ENCODE assay signal across 31 cellular contexts in the genomic region with DNA sequence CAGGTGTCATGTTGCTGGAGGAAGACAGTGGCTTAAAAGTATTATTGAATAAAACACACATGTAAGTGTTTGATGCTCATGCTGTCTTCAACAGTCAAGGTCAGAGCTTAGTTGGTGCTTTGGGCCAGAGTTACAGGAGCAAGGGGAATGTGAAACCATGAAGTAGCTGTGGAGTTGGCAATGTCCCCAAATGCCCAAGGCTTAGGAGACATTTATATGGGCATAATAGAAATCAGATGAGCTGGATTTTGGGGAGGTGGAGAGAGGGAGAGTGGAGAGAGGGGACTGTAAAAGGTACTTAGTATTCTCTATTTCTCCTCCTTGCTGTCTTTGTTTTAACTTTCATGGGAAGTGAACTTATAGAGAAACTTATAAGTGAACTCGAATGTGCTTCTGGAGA.
DNase-seq lines count a peak whose midpoint lies in the region.
"Had no signal": no experiment of that assay in that cellular context is flagged by ENCODE, and none has a peak within 500 bp of the region (broad histone marks: within the 10 kb centered on the region; RNA-seq: fewer than 3 reads in every experiment).

No MANE protein-coding gene starts in this region.

- no peak overlapping the region for H3K9ac ChIP-seq in trophoblast cell (ENCODE audit: low read length)

- no peak overlapping the region for H4K12ac ChIP-seq in trophoblast cell (ENCODE audit: low read depth, low read length)

- no peaks in the 10 kb centered on the region for H3K27me3 ChIP-seq in trophoblast cell (ENCODE audit: insufficient read depth, low read length)
- H3K27me3 ChIP-seq: esophagus squamous epithelium, right atrium auricular region, thyroid gland had no signal

- H2AFZ ChIP-seq in trophoblast cell (ENCODE audit: insufficient read depth, low read length, poor library complexity) = no peak overlapping the region

- H3K4me3 ChIP-seq in trophoblast cell (ENCODE audit: low read depth, low read length) = no peak overlapping the region
- H3K4me3 ChIP-seq: esophagus squamous epithelium, HAP-1, K562, right atrium auricular region, smooth muscle cell, thyroid gland had no signal

- no CpG with 5 or more reads among the region's 1 CpG for WGBS in trophoblast cell (ENCODE audit: extremely low coverage, insufficient coverage, insufficient read length)

- H3K27ac ChIP-seq in trophoblast cell (ENCODE audit: low read depth, low read length) = no peak overlapping the region
- H3K27ac ChIP-seq: esophagus squamous epithelium, right atrium auricular region, RWPE1, thyroid gland had no signal

- H4K91ac ChIP-seq in trophoblast cell (ENCODE audit: low read depth, low read length) = no peak overlapping the region

- H3K4me1 ChIP-seq in trophoblast cell (ENCODE audit: control insufficient read depth in 1 of 2, insufficient read depth in 2 of 2, low read length in 2 of 2) = peaks cover 6% of the 10 kb centered on the region in 2 experiments
- H3K4me1 ChIP-seq: HAP-1, thyroid gland had no signal

- no peak overlapping the region for H3K18ac ChIP-seq in trophoblast cell (ENCODE audit: low read length)

- peaks cover 7% of the 10 kb centered on the region for H3K79me1 ChIP-seq in trophoblast cell (ENCODE audit: low read length)

- H2BK5ac ChIP-seq in trophoblast cell (ENCODE audit: low read depth, low read length, poor library complexity) = no peak overlapping the region

- H3K9me3 ChIP-seq in trophoblast cell (ENCODE audit: insufficient read depth, low read depth, low read length) = no peaks in the 10 kb centered on the region
- H3K9me3 ChIP-seq: esophagus squamous epithelium, HAP-1, right atrium auricular region, thyroid gland had no signal

- H2BK12ac ChIP-seq in trophoblast cell (ENCODE audit: low read length) = peak overlapping the region; percentile 56

- H3K4ac ChIP-seq in trophoblast cell (ENCODE audit: low read depth, low read length) = no peak overlapping the region

- no peak overlapping the region for H3K23ac ChIP-seq in trophoblast cell (ENCODE audit: low read length)

- H3K79me2 ChIP-seq in trophoblast cell (ENCODE audit: control insufficient read depth, insufficient read depth, low read length, poor library complexity) = no peaks in the 10 kb centered on the region

- H3K36me3 ChIP-seq in trophoblast cell (ENCODE audit: control insufficient read depth in 1 of 2, insufficient read depth in 2 of 2, low read length in 2 of 2) = no peaks in the 10 kb centered on the region
- H3K36me3 ChIP-seq: esophagus squamous epithelium, HAP-1, right atrium auricular region, thyroid gland had no signal

- H4K8ac ChIP-seq in trophoblast cell (ENCODE audit: low read depth, low read length) = peak overlapping the region; percentile 18

- no peak overlapping the region for H2AK5ac ChIP-seq in trophoblast cell (ENCODE audit: low read length)

- no peak overlapping the region for H2BK120ac ChIP-seq in trophoblast cell (ENCODE audit: insufficient read depth, low read length, poor library complexity)

- no peak overlapping the region for H3K4me2 ChIP-seq in trophoblast cell (ENCODE audit: low read length)
- H3K4me2 ChIP-seq: smooth muscle cell had no signal

- no peak overlapping the region for H3K14ac ChIP-seq in trophoblast cell (ENCODE audit: low read length)

- peak; percentile 78 for DNase-seq in NCI-H748 treated with DMSO at 0.1 percent for 48 hours (lab: John Stamatoyannopoulos, UW)
- no peak for DNase-seq in NCI-H748 (lab: John Stamatoyannopoulos, UW; ENCODE audit: unreplicated experiment)
- DNase-seq in NCI-H774 (lab: John Stamatoyannopoulos, UW) = peak; percentile 29
- DNase-seq in dedifferentiated amniotic fluid mesenchymal stem cell (ENCODE audit: extremely low spot score) = peak; percentile 28
- no peak for DNase-seq in trophoblast cell
- DNase-seq in CD1c-positive myeloid dendritic cell (ENCODE audit: extremely low spot score) = no peak
- DNase-seq in amygdala (lab: John Stamatoyannopoulos, UW) = no peak
- no peak for DNase-seq in OCI-M1 (lab: John Stamatoyannopoulos, UW)
- DNase-seq: activated CD4-positive, alpha-beta T cell treated with anti-CD3 and anti-CD28 coated beads, Interleukin-2, amount 50 U/mL, for 48 hours; activated CD4-positive, CD25-positive, alpha-beta regulatory T cell treated with anti-CD3 and anti-CD28 coated beads, Interleukin-2, amount 50 U/mL, for 72 hours; activated naive CD4-positive, alpha-beta T cell; activated naive CD8-positive, alpha-beta T cell treated with anti-CD3 and anti-CD28 coated beads, Interleukin-2, amount 50 U/mL, for 24 hours; activated T-cell treated with anti-CD3 and anti-CD28 coated beads, Interleukin-2, amount 50 U/mL, for 72 hours; CD8-positive, alpha-beta T cell; cerebellar nuclear complex; esophagus squamous epithelium; GF-D8; left cardiac atrium; MM.1S; NCI-H2029 treated with DMSO at 0.1 percent for 48 hours; NCI-H526; posterior cingulate gyrus; stimulated activated CD4-positive, alpha-beta T cell treated with anti-CD3 and anti-CD28 coated beads, Interleukin-1b, Interleukin-23, amount 100 ng/mL, for 48 hours; stimulated activated CD8-positive, alpha-beta memory T cell treated with anti-CD3 and anti-CD28 coated beads, Interleukin-4, amount 100 ng/mL, for 48 hours; T-helper 17 cell; thyroid gland had no signal

Comparison
In these comparisons a context has a peak if more than half of its experiments do, and no peak if none do; other contexts are left out.
1. DNase-seq: peak in NCI-H748 treated with DMSO at 0.1 percent for 48 hours (single experiment), NCI-H774 (single experiment) and dedifferentiated amniotic fluid mesenchymal stem cell (single experiment); none in NCI-H748 (single experiment), trophoblast cell (0 of 2), CD1c-positive myeloid dendritic cell (single experiment), amygdala (0 of 56) and OCI-M1 (single experiment).